8 cellular contexts compared by ENCODE assay signal in the genomic region with DNA sequence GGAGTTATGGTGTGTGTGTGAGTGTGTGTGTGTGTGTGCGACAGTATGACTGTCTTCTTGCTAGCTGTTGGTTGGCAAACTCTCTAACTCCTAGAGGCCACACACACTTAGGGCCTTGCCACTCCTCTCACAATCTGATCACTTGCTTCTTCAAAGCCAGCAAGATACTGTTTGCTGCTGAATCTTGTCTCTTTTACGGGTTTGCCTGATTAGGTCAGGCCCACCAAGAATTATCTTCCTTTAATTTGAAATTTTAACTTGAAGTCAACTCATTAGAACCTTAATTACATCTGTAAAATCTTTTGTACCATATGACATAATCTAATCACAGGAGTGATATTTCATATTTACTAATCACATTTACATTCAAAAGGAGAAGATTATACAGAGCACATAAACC.
"Had no signal": no experiment of that assay in that cellular context is flagged by ENCODE, and none has a peak within 500 bp of the region (broad histone marks: within the 10 kb centered on the region; RNA-seq: fewer than 3 reads in every experiment).

No MANE protein-coding gene starts in this region.

- H3K27me3 Mint-ChIP-seq: IgD-negative memory B cell had no signal

- FAIRE-seq: HepG2, HTR-8/SVneo had no signal

- H3K4me3 Mint-ChIP-seq: IgD-negative memory B cell had no signal

- DNase-seq: IMR-90, KBM-7, KG1 had no signal

- H3K4me1 Mint-ChIP-seq: IgD-negative memory B cell had no signal

- H3K4me2 ChIP-seq: KMS-11 had no signal

- ATAC-seq: HepG2 had no signal

- H3K9ac ChIP-seq: KMS-11 had no signal

- H3K27ac ChIP-seq: HL-60, KMS-11 had no signal

- H3K27ac Mint-ChIP-seq: IgD-negative memory B cell had no signal
